Comparison of ENCODE assay signal across 12 cellular contexts in the genomic region with DNA sequence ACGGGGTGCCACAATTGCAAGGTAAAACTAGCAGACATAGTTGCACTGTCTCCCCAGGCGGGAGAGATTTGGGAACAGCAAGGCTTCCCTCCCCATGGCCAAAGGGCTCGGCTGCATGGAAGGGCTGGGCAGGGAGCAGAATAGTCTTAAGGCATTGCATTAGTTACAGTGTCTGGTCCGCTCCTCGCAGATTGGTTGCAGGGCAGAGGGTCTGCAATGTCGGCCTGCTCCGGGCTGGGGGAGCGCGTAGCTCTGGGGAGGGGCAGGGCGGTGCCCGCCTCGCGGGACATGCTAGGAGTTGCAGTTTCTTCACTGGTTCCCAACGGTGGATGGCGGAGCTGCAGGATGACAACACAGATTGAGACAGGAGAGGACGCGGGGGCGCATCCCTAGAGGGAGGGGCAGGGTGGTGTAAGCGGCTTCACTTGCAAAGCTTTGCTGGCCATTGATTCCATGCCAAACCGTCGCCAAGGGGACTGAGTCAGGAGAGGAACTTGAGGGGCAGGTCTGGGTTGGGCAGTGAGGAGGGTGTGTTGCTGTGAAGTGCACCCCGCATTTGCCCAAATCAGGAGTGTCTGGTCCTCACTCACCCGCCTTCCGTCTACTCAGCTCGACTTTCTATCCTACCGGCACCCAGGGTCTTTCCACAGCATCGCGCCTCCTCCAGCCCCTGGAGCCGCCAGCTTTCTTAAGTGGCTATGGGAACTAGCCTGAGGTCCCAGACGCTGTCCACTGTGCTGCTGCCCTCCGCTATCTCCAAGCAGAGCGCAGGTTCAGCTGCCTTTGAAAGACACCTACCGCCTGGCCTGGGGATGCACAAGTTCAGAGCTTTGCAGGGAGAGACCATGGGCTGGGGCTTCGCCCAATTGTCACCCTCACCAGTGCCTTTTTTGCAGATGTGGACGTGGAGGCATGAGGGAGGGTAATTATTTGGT.
"Had no signal": no experiment of that assay in that cellular context is flagged by ENCODE, and none has a peak within 500 bp of the region (broad histone marks: within the 10 kb centered on the region; RNA-seq: fewer than 3 reads in every experiment).

No MANE protein-coding gene starts in this region.

- DNase-seq: activated CD4-positive, alpha-beta memory T cell treated with anti-CD3 and anti-CD28 coated beads, Interleukin-2, amount 10 ng/mL, durations not matched to agents 7 days and 5 days; activated CD4-positive, alpha-beta T cell treated with anti-CD3 and anti-CD28 coated beads for 1 hour; activated gamma-delta T cell treated with Interleukin-2 at 50 U/mL for 16 hours; activated naive CD8-positive, alpha-beta T cell treated with anti-CD3 and anti-CD28 coated beads, Interleukin-2, amount 10 ng/mL, durations not matched to agents 7 days and 5 days; activated T-cell treated with anti-CD3 and anti-CD28 coated beads, Interleukin-2, amount 50 U/mL, for 48 hours; stimulated activated CD4-positive, alpha-beta T cell treated with anti-CD3 and anti-CD28 coated beads, Interleukin-4, amount 100 ng/mL, for 1 hour; stomach; T1000; uterus had no signal

- H3K36me3 ChIP-seq: ascending aorta, heart right ventricle, pancreas, stomach had no signal

- H3K27ac ChIP-seq: ascending aorta, heart right ventricle, pancreas, stomach, uterus had no signal

- H3K4me3 ChIP-seq: ascending aorta, heart right ventricle, pancreas, stomach, uterus had no signal

- H3K27me3 ChIP-seq: ascending aorta, pancreas, uterus had no signal

- H3K4me1 ChIP-seq: ascending aorta, heart right ventricle, pancreas, stomach, uterus had no signal

- H3K9me3 ChIP-seq: ascending aorta, pancreas, uterus had no signal
